Comparison of ENCODE assay signal across 1 cellular context in genomic region chr5:76789275-76789674, GRCh38.
TF ChIP-seq lines count a peak whose summit lies in the region.

No MANE protein-coding gene starts in this region.

TF ChIP-seq in HCT116, 20 proteins besides CTCF, POLR2A, EP300 and RAD21:
- peak; percentile 86; the same call in 1 of the 2 replicates for TF ChIP-seq CBX3 (IDR thresholded peaks at IDR 0.05; ENCODE audit: low read depth)
